14 cellular contexts compared by ENCODE assay signal in the genomic region with DNA sequence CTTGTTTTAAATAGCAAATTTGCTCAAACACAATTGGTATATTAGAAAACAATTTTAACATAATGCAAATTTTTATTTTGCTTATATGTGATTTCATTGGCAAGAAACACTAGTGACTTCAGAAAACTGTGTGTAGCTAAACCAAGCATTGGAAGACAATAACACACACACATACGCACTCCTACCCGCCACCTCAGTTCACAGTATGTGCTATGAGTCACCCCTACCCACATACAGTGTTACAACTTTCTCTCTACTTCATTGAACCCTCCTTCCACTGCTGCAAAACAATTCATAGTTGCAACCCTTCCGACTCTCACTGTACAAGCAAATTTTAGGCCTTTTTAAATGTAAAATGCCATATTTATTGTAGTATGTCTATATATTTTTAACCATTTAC.
DNase-seq lines count a peak whose midpoint lies in the region; ATAC-seq, FAIRE-seq and TF ChIP-seq lines count a peak whose summit lies in the region.
"Had no signal": no experiment of that assay in that cellular context is flagged by ENCODE, and none has a peak within 500 bp of the region (broad histone marks: within the 10 kb centered on the region; RNA-seq: fewer than 3 reads in every experiment).

No MANE protein-coding gene starts in this region.

- POLR2A ChIA-PET in GM12878 (lab: Charles Lee), result no interaction called here

- no peak for TF ChIP-seq POLR2A in GM12878 (IDR thresholded peaks at IDR 0.05; ENCODE audit: low read depth, low read length)

- RAD21 ChIA-PET in GM12878 (lab: Charles Lee; ENCODE audit: unreplicated experiment), result no interaction called here

- H3K27me3 ChIP-seq in GM12878 (replicated peaks in 1 of 2; ENCODE audit: control insufficient read depth in 2 of 2, insufficient read depth in 2 of 2, low read length in 1 of 2) (no peaks in the 10 kb centered on the region), ascending aorta (no peaks in the 10 kb centered on the region)
- H3K27me3 ChIP-seq: BE2C had no signal

- SMC1A ChIA-PET in GM12878 (lab: Charles Lee; ENCODE audit: uncharacterized antibody, unreplicated experiment), result no interaction called here

- H3K9me3 ChIP-seq in GM12878 (replicated peaks; ENCODE audit: control insufficient read depth, insufficient read depth, low read length) (no peaks in the 10 kb centered on the region), ascending aorta (no peaks in the 10 kb centered on the region)
- H3K9me3 ChIP-seq: BE2C had no signal

- no peak overlapping the region for H3K4me2 ChIP-seq in GM12878 (ENCODE audit: control insufficient read depth, insufficient read depth)

- no peak for TF ChIP-seq CTCF in GM12878 (IDR thresholded peaks at IDR 0.05 in 2 of 3, conservative IDR thresholded peaks at IDR 0.05 in 1 of 3; ENCODE audit: control insufficient read depth in 2 of 3, extremely low read depth in 1 of 3, insufficient read depth in 1 of 3, low read depth in 3 of 3, low read length in 3 of 3)
- no peak for TF ChIP-seq CTCF in ascending aorta (IDR thresholded peaks at IDR 0.05)

- peak; percentile 48 for ATAC-seq in GM18502 (IDR thresholded peaks at IDR 0.05; ENCODE audit: poor library complexity, unreplicated experiment)
- peak; percentile 68 for ATAC-seq in HG03520 (IDR thresholded peaks at IDR 0.05; ENCODE audit: unreplicated experiment)
- ATAC-seq in GM12878, result peak; percentile 71

- H3K36me3 ChIP-seq in GM12878 (ENCODE audit: control insufficient read depth in 2 of 2, insufficient read depth in 2 of 2, low read length in 1 of 2) (no peaks in the 10 kb centered on the region), ascending aorta (no peaks in the 10 kb centered on the region)
- H3K36me3 ChIP-seq: BE2C had no signal

- no TSS peak for BruUV-seq in GM12878 (replicated peaks; lab: Mats Ljungman, UMichigan)

- H3K27ac ChIP-seq in GM12878 (ENCODE audit: control insufficient read depth, insufficient read depth) (no peak overlapping the region), ascending aorta (no peak overlapping the region)

- no peaks in the 10 kb centered on the region for H4K20me1 ChIP-seq in GM12878 (ENCODE audit: control insufficient read depth, insufficient read depth)

- H3K79me2 ChIP-seq in GM12878 (ENCODE audit: control insufficient read depth, insufficient read depth, low read length), result no peaks in the 10 kb centered on the region

- no peak for TF ChIP-seq RAD21 in GM12878 (IDR thresholded peaks at IDR 0.05; ENCODE audit: insufficient read depth, low read depth, low read length)

- no peaks in the 10 kb centered on the region for H3K4me1 ChIP-seq in GM12878 (ENCODE audit: control insufficient read depth, insufficient read depth, low read length)
- no peaks in the 10 kb centered on the region for H3K4me1 ChIP-seq in ascending aorta
- H3K4me1 ChIP-seq: BE2C had no signal

- intact Hi-C loops in GM12878 (cut with micrococcal nuclease; ENCODE audit: unreplicated experiment), result no loop called here
- intact Hi-C loops in ascending aorta (cut with DNase I), result no loop called here

- CTCF ChIA-PET in GM12878 (lab: Yijun Ruan, JAX), result no interaction called here

- H3K4me3 ChIP-seq in GM12878, result no peak overlapping the region
- no peak overlapping the region for H3K4me3 ChIP-seq in ascending aorta

- H3K9ac ChIP-seq in GM12878 (ENCODE audit: control insufficient read depth, insufficient read depth, low read length), result no peak overlapping the region

- DNase-seq in GM12878 (ENCODE audit: low read depth, low spot score) (no peak), putamen (ENCODE audit: low spot score) (peak; percentile 13), mucosa of gallbladder (ENCODE audit: low spot score) (no peak), ascending aorta (ENCODE audit: low spot score in 2 of 2) (no peak)
- DNase-seq in stimulated activated CD4-positive, alpha-beta T cell treated with anti-CD3 and anti-CD28 coated beads, Interleukin-2, amount 100 ng/mL, for 24 hours, result no peak
- DNase-seq: BE2C; CD4-positive, alpha-beta memory T cell; H7; NCI-H1048; NCI-H1694; NCI-H2107; NCI-H748 treated with DMSO at 0.1 percent for 48 hours had no signal

- in situ Hi-C loops in GM12878 (cut with MboI), result no loop called here

- H2AFZ ChIP-seq in GM12878 (ENCODE audit: control insufficient read depth, low read depth, low read length), result no peak overlapping the region

- 42% methylated on average over 3 of the region's 3 CpGs for WGBS in GM12878 (ENCODE audit: insufficient coverage, insufficient replicate concordance, low lambda C conversion rate, missing lambda C conversion rate)

- no peak for TF ChIP-seq EP300 in GM12878 (IDR thresholded peaks at IDR 0.05; ENCODE audit: borderline replicate concordance in 1 of 2, control insufficient read depth in 1 of 2, low read depth in 2 of 2, low read length in 2 of 2)

- FAIRE-seq in GM12878 (lab: Jason Lieb, UNC), result no peak

TF ChIP-seq in GM12878, 131 proteins besides CTCF, POLR2A, EP300 and RAD21 (continues in another document):
- TF ChIP-seq, protein P1, sequence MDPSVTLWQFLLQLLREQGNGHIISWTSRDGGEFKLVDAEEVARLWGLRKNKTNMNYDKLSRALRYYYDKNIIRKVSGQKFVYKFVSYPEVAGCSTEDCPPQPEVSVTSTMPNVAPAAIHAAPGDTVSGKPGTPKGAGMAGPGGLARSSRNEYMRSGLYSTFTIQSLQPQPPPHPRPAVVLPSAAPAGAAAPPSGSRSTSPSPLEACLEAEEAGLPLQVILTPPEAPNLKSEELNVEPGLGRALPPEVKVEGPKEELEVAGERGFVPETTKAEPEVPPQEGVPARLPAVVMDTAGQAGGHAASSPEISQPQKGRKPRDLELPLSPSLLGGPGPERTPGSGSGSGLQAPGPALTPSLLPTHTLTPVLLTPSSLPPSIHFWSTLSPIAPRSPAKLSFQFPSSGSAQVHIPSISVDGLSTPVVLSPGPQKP (IDR thresholded peaks at IDR 0.05; ENCODE audit: low read depth, low read length), result no peak
- TF ChIP-seq, protein P2, sequence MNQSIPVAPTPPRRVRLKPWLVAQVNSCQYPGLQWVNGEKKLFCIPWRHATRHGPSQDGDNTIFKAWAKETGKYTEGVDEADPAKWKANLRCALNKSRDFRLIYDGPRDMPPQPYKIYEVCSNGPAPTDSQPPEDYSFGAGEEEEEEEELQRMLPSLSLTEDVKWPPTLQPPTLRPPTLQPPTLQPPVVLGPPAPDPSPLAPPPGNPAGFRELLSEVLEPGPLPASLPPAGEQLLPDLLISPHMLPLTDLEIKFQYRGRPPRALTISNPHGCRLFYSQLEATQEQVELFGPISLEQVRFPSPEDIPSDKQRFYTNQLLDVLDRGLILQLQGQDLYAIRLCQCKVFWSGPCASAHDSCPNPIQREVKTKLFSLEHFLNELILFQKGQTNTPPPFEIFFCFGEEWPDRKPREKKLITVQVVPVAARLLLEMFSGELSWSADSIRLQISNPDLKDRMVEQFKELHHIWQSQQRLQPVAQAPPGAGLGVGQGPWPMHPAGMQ (IDR thresholded peaks at IDR 0.05; ENCODE audit: borderline replicate concordance), result no peak
- TF ChIP-seq, protein P3, sequence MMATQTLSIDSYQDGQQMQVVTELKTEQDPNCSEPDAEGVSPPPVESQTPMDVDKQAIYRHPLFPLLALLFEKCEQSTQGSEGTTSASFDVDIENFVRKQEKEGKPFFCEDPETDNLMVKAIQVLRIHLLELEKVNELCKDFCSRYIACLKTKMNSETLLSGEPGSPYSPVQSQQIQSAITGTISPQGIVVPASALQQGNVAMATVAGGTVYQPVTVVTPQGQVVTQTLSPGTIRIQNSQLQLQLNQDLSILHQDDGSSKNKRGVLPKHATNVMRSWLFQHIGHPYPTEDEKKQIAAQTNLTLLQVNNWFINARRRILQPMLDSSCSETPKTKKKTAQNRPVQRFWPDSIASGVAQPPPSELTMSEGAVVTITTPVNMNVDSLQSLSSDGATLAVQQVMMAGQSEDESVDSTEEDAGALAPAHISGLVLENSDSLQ (IDR thresholded peaks at IDR 0.05), result no peak
- TF ChIP-seq GABPA (IDR thresholded peaks at IDR 0.05; ENCODE audit: low read depth) (no peak), KDM1A (IDR thresholded peaks at IDR 0.05; ENCODE audit: borderline replicate concordance) (no peak), MTA3 (IDR thresholded peaks at IDR 0.05; ENCODE audit: borderline replicate concordance, low read length) (no peak), NR2C1 (IDR thresholded peaks at IDR 0.05) (no peak), SIN3A (IDR thresholded peaks at IDR 0.05; ENCODE audit: low read depth, low read length) (no peak), PAX8 (IDR thresholded peaks at IDR 0.05) (no peak), HDGF (IDR thresholded peaks at IDR 0.05) (no peak), NFXL1 (IDR thresholded peaks at IDR 0.05; ENCODE audit: borderline replicate concordance) (no peak), BMI1 (IDR thresholded peaks at IDR 0.05; ENCODE audit: borderline replicate concordance) (no peak), EGR1 (IDR thresholded peaks at IDR 0.05; ENCODE audit: borderline replicate concordance in 1 of 2, low read depth in 2 of 2, low read length in 2 of 2) (no peak), ETV6 (conservative IDR thresholded peaks at IDR 0.05 in 1 of 2, IDR thresholded peaks at IDR 0.05 in 1 of 2; ENCODE audit: borderline replicate concordance in 1 of 2, low read depth in 1 of 2) (no peak), RAD51 (IDR thresholded peaks at IDR 0.05) (no peak)
- TF ChIP-seq, protein P4, sequence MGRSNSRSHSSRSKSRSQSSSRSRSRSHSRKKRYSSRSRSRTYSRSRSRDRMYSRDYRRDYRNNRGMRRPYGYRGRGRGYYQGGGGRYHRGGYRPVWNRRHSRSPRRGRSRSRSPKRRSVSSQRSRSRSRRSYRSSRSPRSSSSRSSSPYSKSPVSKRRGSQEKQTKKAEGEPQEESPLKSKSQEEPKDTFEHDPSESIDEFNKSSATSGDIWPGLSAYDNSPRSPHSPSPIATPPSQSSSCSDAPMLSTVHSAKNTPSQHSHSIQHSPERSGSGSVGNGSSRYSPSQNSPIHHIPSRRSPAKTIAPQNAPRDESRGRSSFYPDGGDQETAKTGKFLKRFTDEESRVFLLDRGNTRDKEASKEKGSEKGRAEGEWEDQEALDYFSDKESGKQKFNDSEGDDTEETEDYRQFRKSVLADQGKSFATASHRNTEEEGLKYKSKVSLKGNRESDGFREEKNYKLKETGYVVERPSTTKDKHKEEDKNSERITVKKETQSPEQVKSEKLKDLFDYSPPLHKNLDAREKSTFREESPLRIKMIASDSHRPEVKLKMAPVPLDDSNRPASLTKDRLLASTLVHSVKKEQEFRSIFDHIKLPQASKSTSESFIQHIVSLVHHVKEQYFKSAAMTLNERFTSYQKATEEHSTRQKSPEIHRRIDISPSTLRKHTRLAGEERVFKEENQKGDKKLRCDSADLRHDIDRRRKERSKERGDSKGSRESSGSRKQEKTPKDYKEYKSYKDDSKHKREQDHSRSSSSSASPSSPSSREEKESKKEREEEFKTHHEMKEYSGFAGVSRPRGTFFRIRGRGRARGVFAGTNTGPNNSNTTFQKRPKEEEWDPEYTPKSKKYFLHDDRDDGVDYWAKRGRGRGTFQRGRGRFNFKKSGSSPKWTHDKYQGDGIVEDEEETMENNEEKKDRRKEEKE (IDR thresholded peaks at IDR 0.05), result no peak
